In genomic region chr5:154222414-154222813, GRCh38 we compare ENCODE assay signal across 1 cellular context.
TF ChIP-seq lines count a peak whose summit lies in the region.

No MANE protein-coding gene starts in this region.

TF ChIP-seq in GM12878, 131 proteins besides CTCF, POLR2A, EP300 and RAD21:
- TF ChIP-seq RUNX3 (IDR thresholded peaks at IDR 0.05; ENCODE audit: low read length) (no peak), BHLHE40 (IDR thresholded peaks at IDR 0.05; ENCODE audit: borderline replicate concordance in 1 of 2, low read depth in 2 of 2, low read length in 1 of 2) (no peak), KLF5 (IDR thresholded peaks at IDR 0.05; ENCODE audit: partially characterized antibody) (no peak), NFIC (IDR thresholded peaks at IDR 0.05; ENCODE audit: low read depth, low read length) (no peak), MAX (IDR thresholded peaks at IDR 0.05; ENCODE audit: low read depth, low read length) (no peak), KAT2A (conservative IDR thresholded peaks at IDR 0.05; ENCODE audit: control insufficient read depth, low read depth, low read length) (no peak), SMAD5 (IDR thresholded peaks at IDR 0.05; ENCODE audit: low read depth) (no peak), JUNB (IDR thresholded peaks at IDR 0.05) (no peak), NFXL1 (IDR thresholded peaks at IDR 0.05; ENCODE audit: borderline replicate concordance) (no peak)
- TF ChIP-seq, protein P1, sequence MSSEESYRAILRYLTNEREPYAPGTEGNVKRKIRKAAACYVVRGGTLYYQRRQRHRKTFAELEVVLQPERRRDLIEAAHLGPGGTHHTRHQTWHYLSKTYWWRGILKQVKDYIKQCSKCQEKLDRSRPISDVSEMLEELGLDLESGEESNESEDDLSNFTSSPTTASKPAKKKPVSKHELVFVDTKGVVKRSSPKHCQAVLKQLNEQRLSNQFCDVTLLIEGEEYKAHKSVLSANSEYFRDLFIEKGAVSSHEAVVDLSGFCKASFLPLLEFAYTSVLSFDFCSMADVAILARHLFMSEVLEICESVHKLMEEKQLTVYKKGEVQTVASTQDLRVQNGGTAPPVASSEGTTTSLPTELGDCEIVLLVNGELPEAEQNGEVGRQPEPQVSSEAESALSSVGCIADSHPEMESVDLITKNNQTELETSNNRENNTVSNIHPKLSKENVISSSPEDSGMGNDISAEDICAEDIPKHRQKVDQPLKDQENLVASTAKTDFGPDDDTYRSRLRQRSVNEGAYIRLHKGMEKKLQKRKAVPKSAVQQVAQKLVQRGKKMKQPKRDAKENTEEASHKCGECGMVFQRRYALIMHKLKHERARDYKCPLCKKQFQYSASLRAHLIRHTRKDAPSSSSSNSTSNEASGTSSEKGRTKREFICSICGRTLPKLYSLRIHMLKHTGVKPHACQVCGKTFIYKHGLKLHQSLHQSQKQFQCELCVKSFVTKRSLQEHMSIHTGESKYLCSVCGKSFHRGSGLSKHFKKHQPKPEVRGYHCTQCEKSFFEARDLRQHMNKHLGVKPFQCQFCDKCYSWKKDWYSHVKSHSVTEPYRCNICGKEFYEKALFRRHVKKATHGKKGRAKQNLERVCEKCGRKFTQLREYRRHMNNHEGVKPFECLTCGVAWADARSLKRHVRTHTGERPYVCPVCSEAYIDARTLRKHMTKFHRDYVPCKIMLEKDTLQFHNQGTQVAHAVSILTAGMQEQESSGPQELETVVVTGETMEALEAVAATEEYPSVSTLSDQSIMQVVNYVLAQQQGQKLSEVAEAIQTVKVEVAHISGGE (CRISPR knock-in tag; IDR thresholded peaks at IDR 0.05) = no peak
- TF ChIP-seq, protein P2, sequence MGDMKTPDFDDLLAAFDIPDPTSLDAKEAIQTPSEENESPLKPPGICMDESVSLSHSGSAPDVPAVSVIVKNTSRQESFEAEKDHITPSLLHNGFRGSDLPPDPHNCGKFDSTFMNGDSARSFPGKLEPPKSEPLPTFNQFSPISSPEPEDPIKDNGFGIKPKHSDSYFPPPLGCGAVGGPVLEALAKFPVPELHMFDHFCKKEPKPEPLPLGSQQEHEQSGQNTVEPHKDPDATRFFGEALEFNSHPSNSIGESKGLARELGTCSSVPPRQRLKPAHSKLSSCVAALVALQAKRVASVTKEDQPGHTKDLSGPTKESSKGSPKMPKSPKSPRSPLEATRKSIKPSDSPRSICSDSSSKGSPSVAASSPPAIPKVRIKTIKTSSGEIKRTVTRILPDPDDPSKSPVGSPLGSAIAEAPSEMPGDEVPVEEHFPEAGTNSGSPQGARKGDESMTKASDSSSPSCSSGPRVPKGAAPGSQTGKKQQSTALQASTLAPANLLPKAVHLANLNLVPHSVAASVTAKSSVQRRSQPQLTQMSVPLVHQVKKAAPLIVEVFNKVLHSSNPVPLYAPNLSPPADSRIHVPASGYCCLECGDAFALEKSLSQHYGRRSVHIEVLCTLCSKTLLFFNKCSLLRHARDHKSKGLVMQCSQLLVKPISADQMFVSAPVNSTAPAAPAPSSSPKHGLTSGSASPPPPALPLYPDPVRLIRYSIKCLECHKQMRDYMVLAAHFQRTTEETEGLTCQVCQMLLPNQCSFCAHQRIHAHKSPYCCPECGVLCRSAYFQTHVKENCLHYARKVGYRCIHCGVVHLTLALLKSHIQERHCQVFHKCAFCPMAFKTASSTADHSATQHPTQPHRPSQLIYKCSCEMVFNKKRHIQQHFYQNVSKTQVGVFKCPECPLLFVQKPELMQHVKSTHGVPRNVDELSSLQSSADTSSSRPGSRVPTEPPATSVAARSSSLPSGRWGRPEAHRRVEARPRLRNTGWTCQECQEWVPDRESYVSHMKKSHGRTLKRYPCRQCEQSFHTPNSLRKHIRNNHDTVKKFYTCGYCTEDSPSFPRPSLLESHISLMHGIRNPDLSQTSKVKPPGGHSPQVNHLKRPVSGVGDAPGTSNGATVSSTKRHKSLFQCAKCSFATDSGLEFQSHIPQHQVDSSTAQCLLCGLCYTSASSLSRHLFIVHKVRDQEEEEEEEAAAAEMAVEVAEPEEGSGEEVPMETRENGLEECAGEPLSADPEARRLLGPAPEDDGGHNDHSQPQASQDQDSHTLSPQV (IDR thresholded peaks at IDR 0.05) = no peak
TF ChIP-seq in GM12878: peak in this region for 0.
